In genomic region chr3:120102232-120102631, GRCh38 we compare ENCODE assay signal across 21 cellular contexts. TPM values are rescaled to one million over a fixed set of nuclear protein-coding genes. Genes with fewer than 3 reads are reported as not detected.
DNase-seq lines count a peak whose midpoint lies in the region; ATAC-seq and TF ChIP-seq lines count a peak whose summit lies in the region.
"Had no signal": no experiment of that assay in that cellular context is flagged by ENCODE, and none has a peak within 500 bp of the region (broad histone marks: within the 10 kb centered on the region; RNA-seq: fewer than 3 reads in every experiment).

No MANE protein-coding gene starts in this region.

- intact Hi-C loops in Right ventricle myocardium superior (cut with DNase I) (no loop called here), mammary epithelial cell (cut with micrococcal nuclease) (no loop called here)

- H3K27ac ChIP-seq in right atrium auricular region (no peak overlapping the region), mammary epithelial cell (ENCODE audit: insufficient read depth, low read depth, low read length) (peak overlapping the region; percentile 96)
- H3K27ac ChIP-seq: ovary, SK-N-MC had no signal

- TF ChIP-seq CTCF in right atrium auricular region (IDR thresholded peaks at IDR 0.05), result no peak
- peak in 1 of 2 donors; percentile 0 for TF ChIP-seq CTCF in mammary epithelial cell (conservative IDR thresholded peaks at IDR 0.05 in 1 of 2, IDR thresholded peaks at IDR 0.05 in 1 of 2; ENCODE audit: extremely low read depth in 1 of 2, insufficient read depth in 1 of 2, low read depth in 1 of 2, low read length in 2 of 2)
- TF ChIP-seq CTCF in WTC11 (IDR thresholded peaks at IDR 0.05), result no peak

- H2AFZ ChIP-seq in mammary epithelial cell (ENCODE audit: low read depth, low read length), result peak overlapping the region; percentile 37

- POLR2A ChIA-PET in WTC11 (lab: Charles Lee), result no interaction called here

- ATAC-seq in Right ventricle myocardium superior (ENCODE audit: poor library complexity) (peak; percentile 56), WTC11 (no peak)
- ATAC-seq in stimulated activated naive CD8-positive, alpha-beta T cell treated with anti-CD3 and anti-CD28 coated beads, Interleukin-15, amount 100 ng/mL, for 72 hours, result no peak
- ATAC-seq: activated CD8-positive, alpha-beta T cell treated with anti-CD3 and anti-CD28 coated beads, Interleukin-2, amount 10 ng/mL, durations not matched to agents 7 days and 5 days had no signal

- H3K79me2 ChIP-seq in mammary epithelial cell (ENCODE audit: insufficient read depth, low read length), result peaks cover 49% of the 10 kb centered on the region

- no peaks in the 10 kb centered on the region for H4K20me1 ChIP-seq in mammary epithelial cell (ENCODE audit: insufficient read depth, low read length)

- no peak overlapping the region for H3K27ac Mint-ChIP-seq in stimulated activated naive CD8-positive, alpha-beta T cell treated with anti-CD3 and anti-CD28 coated beads, Interleukin-15, amount 100 ng/mL, for 72 hours
- H3K27ac Mint-ChIP-seq in WTC11, result no peak overlapping the region; the same call in 1 of the 2 replicates
- H3K27ac Mint-ChIP-seq: activated CD8-positive, alpha-beta T cell treated with anti-CD3 and anti-CD28 coated beads, Interleukin-2, amount 10 ng/mL, durations not matched to agents 7 days and 5 days; CD4-positive, alpha-beta T cell; type B pancreatic cell had no signal

- WGBS in mammary epithelial cell (ENCODE audit: low coverage, missing lambda C conversion rate), result 10% methylated on average over 3 of the region's 3 CpGs

- no peaks in the 10 kb centered on the region for H3K27me3 Mint-ChIP-seq in stimulated activated naive CD8-positive, alpha-beta T cell treated with anti-CD3 and anti-CD28 coated beads, Interleukin-15, amount 100 ng/mL, for 72 hours
- H3K27me3 Mint-ChIP-seq in WTC11 (ENCODE audit: low read depth), result no peaks in the 10 kb centered on the region
- H3K27me3 Mint-ChIP-seq: CD4-positive, alpha-beta T cell; type B pancreatic cell had no signal

- dilution Hi-C loops in mammary epithelial cell (cut with HindIII; ENCODE audit: low sequenced_read_pairs), result no loop called here

- H3K4me3 Mint-ChIP-seq in stimulated activated naive CD8-positive, alpha-beta T cell treated with anti-CD3 and anti-CD28 coated beads, Interleukin-15, amount 100 ng/mL, for 72 hours, result no peak overlapping the region
- no peak overlapping the region for H3K4me3 Mint-ChIP-seq in WTC11
- H3K4me3 Mint-ChIP-seq: activated CD8-positive, alpha-beta T cell treated with anti-CD3 and anti-CD28 coated beads, Interleukin-2, amount 10 ng/mL, durations not matched to agents 7 days and 5 days; CD4-positive, alpha-beta T cell; type B pancreatic cell had no signal

- DNase-seq in Right ventricle myocardium superior, result no peak
- DNase-seq in right atrium auricular region (ENCODE audit: low spot score), result no peak
- DNase-seq in NCI-H1694 treated with DMSO at 0.1 percent for 48 hours (lab: John Stamatoyannopoulos, UW), result peak; percentile 60
- no peak for DNase-seq in mammary epithelial cell
- DNase-seq in putamen (ENCODE audit: low spot score), result peak; percentile 28
- DNase-seq in stimulated activated naive CD8-positive, alpha-beta T cell treated with anti-CD3 and anti-CD28 coated beads, Interleukin-15, amount 100 ng/mL, for 72 hours, result no peak
- DNase-seq in activated naive CD4-positive, alpha-beta T cell (lab: John Stamatoyannopoulos, UW), result no peak
- no peak for DNase-seq in WTC11 (ENCODE audit: low spot score)
- DNase-seq: activated CD4-positive, CD25-positive, alpha-beta regulatory T cell treated with anti-CD3 and anti-CD28 coated beads, Interleukin-2, amount 50 U/mL, for 72 hours; activated CD8-positive, alpha-beta T cell treated with anti-CD3 and anti-CD28 coated beads, Interleukin-2, amount 10 ng/mL, durations not matched to agents 7 days and 5 days; activated gamma-delta T cell; activated T-cell treated with anti-CD3 and anti-CD28 coated beads for 4 hours; AML-193; CD4-positive, alpha-beta T cell; heart left ventricle; kidney glomerular epithelial cell; ovary; stimulated activated CD4-positive, alpha-beta T cell treated with anti-CD3 and anti-CD28 coated beads, Interleukin-2, amount 100 ng/mL, for 48 hours had no signal

- TSS peak; percentile 74 for BruUV-seq in mammary epithelial cell (replicated peaks; lab: Mats Ljungman, UMichigan)

- peaks cover 0 to 7% of the 10 kb centered on the region in 2 donors for H3K4me1 ChIP-seq in right atrium auricular region
- H3K4me1 ChIP-seq in mammary epithelial cell (ENCODE audit: insufficient read depth, low read length), result peaks cover 42% of the 10 kb centered on the region

- no peaks in the 10 kb centered on the region for H3K36me3 ChIP-seq in right atrium auricular region
- H3K36me3 ChIP-seq in mammary epithelial cell (ENCODE audit: insufficient read depth, low read length), result no peaks in the 10 kb centered on the region
- H3K36me3 ChIP-seq: ovary had no signal

- H3K9ac ChIP-seq in mammary epithelial cell (ENCODE audit: insufficient read depth, low read length), result peak overlapping the region; percentile 71

- H3K4me3 ChIP-seq in right atrium auricular region, result no peak overlapping the region
- peak overlapping the region in 1 of 3 experiments; percentile 8 for H3K4me3 ChIP-seq in mammary epithelial cell (replicated peaks in 1 of 3; ENCODE audit: insufficient read depth in 1 of 3, low read depth in 2 of 3, low read length in 3 of 3)
- H3K4me3 ChIP-seq: body of pancreas, heart left ventricle, ovary, SK-N-MC had no signal

- in situ Hi-C loops in mammary epithelial cell (cut with MboI; ENCODE audit: low sequenced_read_pairs in 2 of 2), result no loop called here

- H3K4me1 Mint-ChIP-seq in stimulated activated naive CD8-positive, alpha-beta T cell treated with anti-CD3 and anti-CD28 coated beads, Interleukin-15, amount 100 ng/mL, for 72 hours, result peaks cover 19% of the 10 kb centered on the region
- H3K4me1 Mint-ChIP-seq in WTC11, result peaks cover 3% of the 10 kb centered on the region

- peak overlapping the region; percentile 80 for H3K4me2 ChIP-seq in mammary epithelial cell (ENCODE audit: insufficient read depth, low read depth, low read length)

- H3K9me3 ChIP-seq in right atrium auricular region (no peaks in the 10 kb centered on the region), mammary epithelial cell (replicated peaks; ENCODE audit: insufficient read depth, low read length) (no peaks in the 10 kb centered on the region)
- H3K9me3 ChIP-seq: body of pancreas, heart left ventricle, ovary had no signal

- CTCF ChIA-PET in mammary epithelial cell (lab: Charles Lee; ENCODE audit: low non-redundant PET) (interaction anchor here (0.7 kb wide), 1 partner anchor 71 kb away, joined by 6 read pairs; no protein-coding TSS in a partner anchor), WTC11 (lab: Charles Lee) (no interaction called here)

- no peaks in the 10 kb centered on the region for H3K27me3 ChIP-seq in right atrium auricular region
- H3K27me3 ChIP-seq in mammary epithelial cell (ENCODE audit: insufficient read depth, low read length), result no peaks in the 10 kb centered on the region
- H3K27me3 ChIP-seq: body of pancreas, heart left ventricle, ovary had no signal

- H3K9me3 Mint-ChIP-seq in stimulated activated naive CD8-positive, alpha-beta T cell treated with anti-CD3 and anti-CD28 coated beads, Interleukin-15, amount 100 ng/mL, for 72 hours, result no peaks in the 10 kb centered on the region
- H3K9me3 Mint-ChIP-seq in WTC11, result no peaks in the 10 kb centered on the region
- H3K9me3 Mint-ChIP-seq: CD4-positive, alpha-beta T cell; type B pancreatic cell had no signal

- peaks cover 22% of the 10 kb centered on the region for H3K36me3 Mint-ChIP-seq in WTC11

TF ChIP-seq in WTC11, 78 proteins besides CTCF, POLR2A, EP300 and RAD21:
- no peak for TF ChIP-seq ERG (CRISPR knock-in tag; IDR thresholded peaks at IDR 0.05)
- no peak for TF ChIP-seq MYBL2 (CRISPR knock-in tag; IDR thresholded peaks at IDR 0.05)
- TF ChIP-seq ZNF416 (CRISPR knock-in tag; IDR thresholded peaks at IDR 0.05), result no peak
- no peak for TF ChIP-seq ATF2 (CRISPR knock-in tag; IDR thresholded peaks at IDR 0.05; ENCODE audit: borderline replicate concordance, low read depth)
- no peak for TF ChIP-seq ATF3 (CRISPR knock-in tag; conservative IDR thresholded peaks at IDR 0.05)

RNA-seq across cellular contexts. Expression of gene GSK3B, which starts 8.0 kb away (rescaled TPM):
- total RNA-seq in Right ventricle myocardium superior, result 35.0 TPM
- total RNA-seq in right atrium auricular region, result 10 to 100 TPM; 31.3 to 42.0 TPM
- 10 to 100 TPM; 95.8 to 96.4 TPM for total RNA-seq in mammary epithelial cell
- polyA plus RNA-seq in mammary epithelial cell, result 48.8 TPM
- polyA minus RNA-seq in mammary epithelial cell, result 154 TPM
- total RNA-seq in WTC11 (2021), result 45.9 to 48.9 TPM (median 46.8 TPM) in 3 replicates

Comparison
In these comparisons a context has a peak if more than half of its experiments do, and no peak if none do; other contexts are left out.
1. DNase-seq: peak in NCI-H1694 treated with DMSO at 0.1 percent for 48 hours (single experiment) and putamen (single experiment); none in Right ventricle myocardium superior (single experiment), right atrium auricular region (single experiment), mammary epithelial cell (single experiment), stimulated activated naive CD8-positive, alpha-beta T cell treated with anti-CD3 and anti-CD28 coated beads, Interleukin-15, amount 100 ng/mL, for 72 hours (0 of 2), activated naive CD4-positive, alpha-beta T cell (0 of 4) and WTC11 (single experiment).